Comparison of ENCODE assay signal across 15 cellular contexts in genomic region chr7:140857048-140857447, GRCh38.
"Had no signal": no experiment of that assay in that cellular context is flagged by ENCODE, and none has a peak within 500 bp of the region (broad histone marks: within the 10 kb centered on the region; RNA-seq: fewer than 3 reads in every experiment).

No MANE protein-coding gene starts in this region.

- H3K27me3 ChIP-seq: esophagus squamous epithelium, right atrium auricular region, suprapubic skin had no signal

- H3K4me3 ChIP-seq: coronary artery, esophagus squamous epithelium, right atrium auricular region, skin epidermis, suprapubic skin had no signal

- H3K36me3 ChIP-seq: esophagus squamous epithelium, right atrium auricular region, suprapubic skin had no signal

- H3K27ac ChIP-seq: coronary artery, esophagus squamous epithelium, right atrium auricular region, skin epidermis, suprapubic skin had no signal

- H3K27ac Mint-ChIP-seq: nephron had no signal

- H3K4me3 Mint-ChIP-seq: nephron had no signal

- DNase-seq: activated naive CD4-positive, alpha-beta T cell treated with Interleukin-2 at 50 U/mL for 16 hours; activated T-cell treated with anti-CD3 and anti-CD28 coated beads for 4 hours; aorta; effector CD4-positive, alpha-beta T cell; esophagus squamous epithelium; foreskin melanocyte; nucleus accumbens; stimulated activated naive CD8-positive, alpha-beta T cell treated with anti-CD3 and anti-CD28 coated beads, Interleukin-15, Interleukin-2, amounts not matched to agents 100 U/mL and 50 U/mL, for 24 hours; T-helper 9 cell; trophoblast cell had no signal
